ENCODE assay signal across 8 cellular contexts in genomic region chr10:30784521-30784895, GRCh38.
A peak's percentile ranks its signal among the peaks of the same experiment; 100 is the strongest.
DNase-seq lines count a peak whose midpoint lies in the region; ATAC-seq, FAIRE-seq and TF ChIP-seq lines count a peak whose summit lies in the region.

No MANE protein-coding gene starts in this region.

- H3K4me1 ChIP-seq in SK-N-SH (ENCODE audit: control insufficient read depth in 1 of 2, insufficient read depth in 2 of 2, low read depth in 1 of 2, low read length in 1 of 2), result peaks cover 19 to 25% of the 10 kb centered on the region in 2 experiments

- no peaks in the 10 kb centered on the region for H3K79me2 ChIP-seq in SK-N-SH (ENCODE audit: insufficient read depth)

- TF ChIP-seq CTCF in SK-N-SH (IDR thresholded peaks at IDR 0.05), result no peak
- no peak for TF ChIP-seq CTCF in neural crest cell (conservative IDR thresholded peaks at IDR 0.05)

- ATAC-seq in GM21423 (IDR thresholded peaks at IDR 0.05; ENCODE audit: unreplicated experiment) (no peak), GM19455 (IDR thresholded peaks at IDR 0.05; ENCODE audit: unreplicated experiment) (no peak)

- no peaks in the 10 kb centered on the region for H4K20me1 ChIP-seq in SK-N-SH (ENCODE audit: insufficient read depth)

- no peaks in the 10 kb centered on the region for H3K9me3 ChIP-seq in SK-N-SH

- CTCF ChIA-PET in SK-N-SH (lab: Yijun Ruan, JAX), result interaction anchor here (0.7 to 3.6 kb wide), 42 partner anchors 10 to 1163 kb away, joined by 3 to 27 read pairs (median 4); partner anchors contain the start of gene ZNF438

- H3K27ac Mint-ChIP-seq in neural crest cell (ENCODE audit: unreplicated experiment), result peak overlapping the region; percentile 92

- no peak for DNase-seq in GM12892 (ENCODE audit: insufficient read length)
- no peak for DNase-seq in SK-N-SH
- peak; percentile 94 for DNase-seq in fibroblast of gingiva (ENCODE audit: low read depth)
- no peak for DNase-seq in neural crest cell (ENCODE audit: low read depth, low spot score)
- no peak for DNase-seq in iPS-NIHi11 (ENCODE audit: low spot score)
- no peak for DNase-seq in NCI-H526 (lab: John Stamatoyannopoulos, UW)

- peak; percentile 5 for FAIRE-seq in GM12892 (lab: Jason Lieb, UNC)

- H3K4me1 Mint-ChIP-seq in neural crest cell, result peaks cover 50% of the 10 kb centered on the region

- POLR2A ChIA-PET in SK-N-SH (lab: Yijun Ruan, JAX), result interaction anchor here (1.0 to 1.7 kb wide), 3 partner anchors 247 to 1144 kb away, joined by 3 to 7 read pairs (median 3); partner anchors contain the start of genes ARHGAP12 and ZNF438

- H3K4me2 ChIP-seq in SK-N-SH, result peak overlapping the region; percentile 98

- H3K27me3 Mint-ChIP-seq in neural crest cell (ENCODE audit: low read depth), result no peaks in the 10 kb centered on the region

- 24% methylated on average over 5 of the region's 5 CpGs for WGBS in SK-N-SH (ENCODE audit: low lambda C conversion rate)

- peak overlapping the region; percentile 99 for H2AFZ ChIP-seq in SK-N-SH (ENCODE audit: low read depth)

- peak overlapping the region; percentile 78 for H3K9ac ChIP-seq in SK-N-SH

- no peak for TF ChIP-seq POLR2A in GM12892 (IDR thresholded peaks at IDR 0.05; ENCODE audit: low read depth, low read length)

- H3K4me3 Mint-ChIP-seq in neural crest cell, result peak overlapping the region; percentile 83

- no peaks in the 10 kb centered on the region for H3K36me3 ChIP-seq in SK-N-SH (replicated peaks in 1 of 2; ENCODE audit: control insufficient read depth in 1 of 2, insufficient read depth in 2 of 2, low read length in 1 of 2)

- H3K4me3 ChIP-seq in SK-N-SH (ENCODE audit: low read depth in 2 of 2, low read length in 1 of 2), result peak overlapping the region; percentile 64 to 80

- TF ChIP-seq EP300 in SK-N-SH (IDR thresholded peaks at IDR 0.05; ENCODE audit: borderline replicate concordance in 1 of 2, low read depth in 1 of 2, low read length in 1 of 2), result no peak

- peak overlapping the region; percentile 70 to 91 for H3K27ac ChIP-seq in SK-N-SH (ENCODE audit: low read depth in 2 of 2, low read length in 1 of 2)

- TF ChIP-seq RAD21 in SK-N-SH (IDR thresholded peaks at IDR 0.05; ENCODE audit: low read length), result no peak

- peaks cover 3% of the 10 kb centered on the region for H3F3A ChIP-seq in SK-N-SH (replicated peaks; ENCODE audit: insufficient read depth)

- no peaks in the 10 kb centered on the region for H3K9me3 Mint-ChIP-seq in neural crest cell

- no peaks in the 10 kb centered on the region for H3K27me3 ChIP-seq in SK-N-SH (ENCODE audit: insufficient read depth)

- no peaks in the 10 kb centered on the region for H3K36me3 Mint-ChIP-seq in neural crest cell (ENCODE audit: low read depth)

- H3K9me2 ChIP-seq in SK-N-SH, result no peaks in the 10 kb centered on the region

TF ChIP-seq in SK-N-SH, 30 proteins besides CTCF, POLR2A, EP300 and RAD21:
- TF ChIP-seq RXRA (IDR thresholded peaks at IDR 0.05; ENCODE audit: borderline replicate concordance, low read depth), result no peak
- TF ChIP-seq NRF1 (IDR thresholded peaks at IDR 0.05; ENCODE audit: low read depth, low read length), result no peak
- TF ChIP-seq IRF3 (IDR thresholded peaks at IDR 0.05; ENCODE audit: low read depth, low read length), result no peak
- peak; percentile 68 for TF ChIP-seq MAX (IDR thresholded peaks at IDR 0.05; ENCODE audit: low read depth)
- peak; percentile 44; the same call in 1 of the 2 replicates for TF ChIP-seq TCF12 (IDR thresholded peaks at IDR 0.05)
- TF ChIP-seq PBX3 (IDR thresholded peaks at IDR 0.05), result 0 out of 2 replicates have a peak, but pooled peaks have one; percentile 1
